ENCODE assay signal across 25 cellular contexts in the genomic region with DNA sequence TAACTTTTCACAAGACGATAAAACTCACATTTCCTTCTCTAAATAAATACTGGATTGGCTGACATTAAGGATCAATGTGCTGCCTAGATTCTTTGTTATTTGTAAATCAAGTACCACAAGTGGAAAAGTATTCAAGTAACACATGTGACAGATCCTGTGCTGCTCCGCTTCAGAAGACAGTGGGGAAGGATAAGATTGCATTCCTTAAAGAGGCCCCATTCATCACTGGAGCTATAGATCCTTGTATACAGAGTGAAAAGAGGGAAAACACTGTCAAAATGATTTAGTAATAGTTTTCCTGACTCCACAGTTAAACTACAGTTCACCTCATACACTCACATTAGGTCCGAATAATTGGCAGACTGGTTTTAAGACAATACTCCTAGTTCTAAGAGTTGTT.
"Had no signal": no experiment of that assay in that cellular context is flagged by ENCODE, and none has a peak within 500 bp of the region (broad histone marks: within the 10 kb centered on the region; RNA-seq: fewer than 3 reads in every experiment).

No MANE protein-coding gene starts in this region.

- FAIRE-seq: HTR-8/SVneo, K562 had no signal

- H3K27ac ChIP-seq: HL-60, KMS-11, RWPE1, SJCRH30, SK-N-MC had no signal

- H3K4me3 Mint-ChIP-seq: IgD-negative memory B cell had no signal

- H3K4me2 ChIP-seq: KMS-11 had no signal

- H3K9ac ChIP-seq: KMS-11 had no signal

- H3K4me1 Mint-ChIP-seq: IgD-negative memory B cell had no signal

- H3K9me3 ChIP-seq: SJCRH30 had no signal

- DNase-seq: Kasumi-1, MM.1S, NCI-H1092 treated with DMSO at 0.1 percent for 48 hours, NCI-H1436, NCI-H187, NCI-H2029, NCI-H2171, NCI-H226, NCI-H446, NCI-H510A, NCI-H524 treated with DMSO at 0.1 percent for 48 hours, NCI-H69, NCI-H774, PC-3, SHP77, SJCRH30, SW 1271 had no signal

- H3K27me3 ChIP-seq: SJCRH30 had no signal

- ATAC-seq: K562, Panc1, PC-3 had no signal

- H3K9me3 Mint-ChIP-seq: IgD-negative memory B cell had no signal

- H3K36me3 ChIP-seq: SJCRH30 had no signal

- H3K27ac Mint-ChIP-seq: IgD-negative memory B cell had no signal

- H3K27me3 Mint-ChIP-seq: IgD-negative memory B cell had no signal

- H3K4me3 ChIP-seq: K562, SJCRH30, SK-N-MC had no signal
